In the genomic region with DNA sequence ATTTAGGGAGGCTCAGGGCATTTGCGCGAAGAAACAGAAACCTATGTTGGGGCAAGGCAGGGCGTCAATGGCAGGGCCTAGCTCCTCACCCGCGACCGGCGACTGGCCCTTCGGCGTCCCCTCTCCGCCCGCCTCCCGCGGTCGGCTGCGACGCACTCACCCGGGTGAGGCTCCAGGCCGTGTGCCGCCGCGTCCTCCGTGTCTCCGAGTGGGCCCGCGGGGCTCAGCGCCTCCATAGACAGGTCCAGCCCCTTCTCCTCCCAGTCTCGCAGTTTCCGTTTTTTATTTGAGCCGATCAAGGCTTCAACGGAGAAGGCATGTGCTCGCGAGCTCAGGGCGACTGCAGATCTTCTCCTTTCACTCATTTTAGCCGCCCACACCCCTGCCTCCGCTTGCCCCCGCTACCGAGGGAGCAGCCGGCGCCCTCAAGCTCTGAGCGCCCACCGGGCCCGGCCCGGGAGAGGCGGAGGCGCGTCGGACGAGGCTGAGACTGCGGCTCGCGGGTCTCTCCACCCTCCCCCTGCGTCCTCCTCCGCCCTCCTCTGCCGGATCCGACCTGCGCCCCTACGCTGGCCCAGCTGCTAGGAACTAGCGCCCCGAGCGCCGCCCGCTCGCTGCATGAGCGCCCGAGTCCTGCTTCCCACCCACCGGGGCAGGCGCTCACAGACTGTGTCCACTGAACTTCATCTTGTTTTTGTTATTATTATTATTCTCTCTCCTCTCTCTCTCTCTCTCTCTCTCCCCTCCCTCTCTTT, we compare ENCODE assay signal across 8 cellular contexts. TPM values are rescaled to one million over a fixed set of nuclear protein-coding genes. Genes with fewer than 3 reads are reported as not detected.
DNase-seq lines count a peak whose midpoint lies in the region; ATAC-seq and TF ChIP-seq lines count a peak whose summit lies in the region.

No MANE protein-coding gene starts in this region.

- H3K4me3 ChIP-seq in tibial nerve (peak overlapping the region; percentile 28 to 67 (median 56)), BE2C (ENCODE audit: low read depth, low read length) (no peak overlapping the region), adrenal gland (peak overlapping the region in 2 of 4 donors; percentile 20 to 49)

- H3K27ac ChIP-seq in tibial nerve (peak overlapping the region; percentile 69 to 93 (median 85)), adrenal gland (no peak overlapping the region)

- H3K36me3 ChIP-seq in tibial nerve: no peaks in the 10 kb centered on the region
- H3K36me3 ChIP-seq in BE2C: no peaks in the 10 kb centered on the region
- no peaks in the 10 kb centered on the region for H3K36me3 ChIP-seq in adrenal gland (replicated peaks in 1 of 2)

- peaks cover 6% of the 10 kb centered on the region for H3K9me3 Mint-ChIP-seq in activated T-cell treated with anti-CD3 and anti-CD28 coated beads, Interleukin-2, amount 50 U/mL, for 4 hours
- peaks cover 17% of the 10 kb centered on the region for H3K9me3 Mint-ChIP-seq in activated naive CD8-positive, alpha-beta T cell treated with anti-CD3 and anti-CD28 coated beads for 36 hours

- H3K27me3 Mint-ChIP-seq in activated T-cell treated with anti-CD3 and anti-CD28 coated beads, Interleukin-2, amount 50 U/mL, for 4 hours (ENCODE audit: low read depth): peaks cover 95% of the 10 kb centered on the region
- H3K27me3 Mint-ChIP-seq in activated naive CD8-positive, alpha-beta T cell treated with anti-CD3 and anti-CD28 coated beads for 36 hours: peaks cover 100% of the 10 kb centered on the region

- intact Hi-C loops in adrenal gland (cut with DNase I): no loop called here

- H3K4me3 Mint-ChIP-seq in activated T-cell treated with anti-CD3 and anti-CD28 coated beads, Interleukin-2, amount 50 U/mL, for 4 hours: peak overlapping the region; percentile 13
- H3K4me3 Mint-ChIP-seq in activated naive CD8-positive, alpha-beta T cell treated with anti-CD3 and anti-CD28 coated beads for 36 hours: peak overlapping the region; percentile 14

- H3K4me1 ChIP-seq in tibial nerve (peaks cover 0 to 64% (median 13%) of the 10 kb centered on the region in 4 donors), BE2C (no peaks in the 10 kb centered on the region), adrenal gland (replicated peaks in 1 of 2) (peaks cover 9 to 22% of the 10 kb centered on the region in 2 donors)

- ATAC-seq in activated T-cell treated with anti-CD3 and anti-CD28 coated beads, Interleukin-2, amount 50 U/mL, for 4 hours: peak; percentile 36 to 39
- ATAC-seq in HG03280 (IDR thresholded peaks at IDR 0.05; ENCODE audit: unreplicated experiment): no peak

- H3K9me3 ChIP-seq in tibial nerve (no peaks in the 10 kb centered on the region), BE2C (no peaks in the 10 kb centered on the region), adrenal gland (replicated peaks in 1 of 3) (no peaks in the 10 kb centered on the region)

- H3K36me3 Mint-ChIP-seq in activated T-cell treated with anti-CD3 and anti-CD28 coated beads, Interleukin-2, amount 50 U/mL, for 4 hours (ENCODE audit: insufficient read depth): peaks cover 5% of the 10 kb centered on the region
- H3K36me3 Mint-ChIP-seq in activated naive CD8-positive, alpha-beta T cell treated with anti-CD3 and anti-CD28 coated beads for 36 hours: peaks cover 23% of the 10 kb centered on the region

- peaks cover 29% of the 10 kb centered on the region for H3K4me1 Mint-ChIP-seq in activated T-cell treated with anti-CD3 and anti-CD28 coated beads, Interleukin-2, amount 50 U/mL, for 4 hours (ENCODE audit: low read depth)
- H3K4me1 Mint-ChIP-seq in activated naive CD8-positive, alpha-beta T cell treated with anti-CD3 and anti-CD28 coated beads for 36 hours: peaks cover 39% of the 10 kb centered on the region

- TF ChIP-seq EP300 in tibial nerve (IDR thresholded peaks at IDR 0.05): peak in 1 of 2 donors; percentile 47

- no peak for DNase-seq in activated T-cell treated with anti-CD3 and anti-CD28 coated beads, Interleukin-2, amount 50 U/mL, for 4 hours
- no peak for DNase-seq in activated T-cell treated with anti-CD3 and anti-CD28 coated beads, Interleukin-2, amount 50 U/mL, for 1 hour
- no peak for DNase-seq in activated naive CD8-positive, alpha-beta T cell treated with anti-CD3 and anti-CD28 coated beads for 36 hours
- DNase-seq in islet precursor cell (peak; percentile 76), tibial nerve (ENCODE audit: low spot score in 2 of 2) (no peak), BE2C (no peak), adrenal gland (no peak)

- H3K27me3 ChIP-seq in tibial nerve (peaks cover 0 to 99% of the 10 kb centered on the region in 2 donors), BE2C (peaks cover 100% of the 10 kb centered on the region), adrenal gland (peaks cover 99% of the 10 kb centered on the region)

- 2% methylated on average over 48 to 67 of the region's 67 CpGs for WGBS in tibial nerve, 2 donors
- WGBS in adrenal gland, 4 donors: 2 to 4% (median 2%) methylated on average over 31 to 67 of the region's 67 CpGs

- TF ChIP-seq POLR2A in tibial nerve (IDR thresholded peaks at IDR 0.05) (peak; percentile 11 to 42), adrenal gland (IDR thresholded peaks at IDR 0.05) (no peak)

- TF ChIP-seq CTCF in tibial nerve (IDR thresholded peaks at IDR 0.05) (peak in 3 of 5 experiments; percentile 22 to 36 (median 28)), BE2C (IDR thresholded peaks at IDR 0.05; ENCODE audit: low read depth, low read length) (no peak), adrenal gland (IDR thresholded peaks at IDR 0.05) (no peak)

- H3K27ac Mint-ChIP-seq in activated naive CD8-positive, alpha-beta T cell treated with anti-CD3 and anti-CD28 coated beads for 36 hours: peak overlapping the region; percentile 48

RNA-seq across cellular contexts. Expression of a gene that starts 0.5 kb away (rescaled TPM):
- not detected for total RNA-seq in activated T-cell treated with anti-CD3 and anti-CD28 coated beads, Interleukin-2, amount 50 U/mL, for 4 hours
- total RNA-seq in activated naive CD8-positive, alpha-beta T cell treated with anti-CD3 and anti-CD28 coated beads for 36 hours: not detected
- total RNA-seq in tibial nerve: 10 to 100 TPM; 38.7 to 57.0 (median 48.2) TPM
- polyA plus RNA-seq in BE2C (2012; ENCODE audit: insufficient read depth, insufficient read length, low read depth): 0.22 TPM
- total RNA-seq in adrenal gland: under 1 TPM in 6 of 8 donors, not detected in 2; 0.11 to 0.44 (median 0.15) TPM
- polyA plus RNA-seq in adrenal gland: under 1 TPM; 0.11 to 0.48 (median 0.27) TPM

Comparison
In these comparisons a context has a peak if more than half of its experiments do, and no peak if none do; other contexts are left out.
1. H3K27ac ChIP-seq: peak in tibial nerve (4 of 4); none in adrenal gland (0 of 5).
2. CTCF ChIP-seq: peak in tibial nerve (3 of 5); none in BE2C (single experiment) and adrenal gland (0 of 6).
3. POLR2A ChIP-seq: peak in tibial nerve (2 of 2); none in adrenal gland (0 of 2).
4. RNA of a gene that starts 0.5 kb away (total RNA-seq): 38.7 to 57.0 TPM in tibial nerve; 0.11 to 0.44 TPM in adrenal gland, not detected in activated T-cell treated with anti-CD3 and anti-CD28 coated beads, Interleukin-2, amount 50 U/mL, for 4 hours and not detected in activated naive CD8-positive, alpha-beta T cell treated with anti-CD3 and anti-CD28 coated beads for 36 hours; every median in the first group is over 10 times any median in the second.